Comparison of ENCODE assay signal across 21 cellular contexts in genomic region chr1:207248544-207249206, GRCh38.
A peak's percentile ranks its signal among the peaks of the same experiment; 100 is the strongest.
DNase-seq lines count a peak whose midpoint lies in the region; ATAC-seq and TF ChIP-seq lines count a peak whose summit lies in the region.
"Had no signal": no experiment of that assay in that cellular context is flagged by ENCODE, and none has a peak within 500 bp of the region (broad histone marks: within the 10 kb centered on the region; RNA-seq: fewer than 3 reads in every experiment).

No MANE protein-coding gene starts in this region.

- H3K4me3 ChIP-seq in cardiac fibroblast (replicated peaks in 1 of 2; ENCODE audit: low read depth in 2 of 2, low read length in 2 of 2), result no peak overlapping the region
- H3K4me3 ChIP-seq in left lung, result no peak overlapping the region
- H3K4me3 ChIP-seq in neural progenitor cell, result no peak overlapping the region
- H3K4me3 ChIP-seq: ascending aorta, gastroesophageal sphincter, K562, SJSA1 had no signal

- H3K27ac ChIP-seq in left lung (peak overlapping the region in 1 of 2 donors; percentile 68), neural progenitor cell (no peak overlapping the region)
- H3K27ac ChIP-seq: ascending aorta, gastroesophageal sphincter, SJSA1 had no signal

- H3K4me3 Mint-ChIP-seq in CD14-positive monocyte (peak overlapping the region; percentile 43 to 88), immature natural killer cell (no peak overlapping the region), neural progenitor cell (no peak overlapping the region)
- no peak overlapping the region for H3K4me3 Mint-ChIP-seq in activated naive CD4-positive, alpha-beta T cell treated with anti-CD3 and anti-CD28 coated beads for 36 hours
- H3K4me3 Mint-ChIP-seq: activated CD4-positive, alpha-beta memory T cell treated with anti-CD3 and anti-CD28 coated beads for 36 hours; CD4-positive, CD25-positive, alpha-beta regulatory T cell; neural crest cell had no signal

- H3K9me3 ChIP-seq in left lung (no peaks in the 10 kb centered on the region), neural progenitor cell (ENCODE audit: low read depth) (no peaks in the 10 kb centered on the region)
- H3K9me3 ChIP-seq: gastroesophageal sphincter, SJSA1 had no signal

- H3K27me3 ChIP-seq in left lung (no peaks in the 10 kb centered on the region), neural progenitor cell (no peaks in the 10 kb centered on the region)
- H3K27me3 ChIP-seq: ascending aorta, gastroesophageal sphincter, SJSA1 had no signal

- no peaks in the 10 kb centered on the region for H3K79me2 ChIP-seq in neural progenitor cell (ENCODE audit: low read depth)

- DNase-seq in CD14-positive monocyte (ENCODE audit: low spot score) (no peak), NOMO-1 (lab: John Stamatoyannopoulos, UW; ENCODE audit: unreplicated experiment in 2 of 2) (peak; percentile 66 to 85), cardiac fibroblast (ENCODE audit: low read depth in 2 of 2) (peak; percentile 14 to 32), left lung (no peak), immature natural killer cell (no peak), ACHN (no peak), neural progenitor cell (ENCODE audit: low spot score) (no peak)
- DNase-seq in activated naive CD4-positive, alpha-beta T cell treated with anti-CD3 and anti-CD28 coated beads for 36 hours, result no peak
- DNase-seq: activated CD4-positive, alpha-beta memory T cell treated with anti-CD3 and anti-CD28 coated beads for 36 hours; activated naive CD4-positive, alpha-beta T cell treated with anti-CD3 and anti-CD28 coated beads, Interleukin-2, amount 50 U/mL, for 16 hours; CD4-positive, CD25-positive, alpha-beta regulatory T cell; left cardiac atrium; midbrain; NCI-H1105 treated with DMSO at 0.1 percent for 48 hours; NCI-H524 treated with DMSO at 0.1 percent for 48 hours had no signal

- CTCF ChIA-PET in activated naive CD4-positive, alpha-beta T cell treated with anti-CD3 and anti-CD28 coated beads for 36 hours (lab: Charles Lee), result interaction anchor here (0.7 kb wide), 1 partner anchor 227 kb away, joined by 3 read pairs; no protein-coding TSS in a partner anchor

- no peaks in the 10 kb centered on the region for H3F3A ChIP-seq in neural progenitor cell (ENCODE audit: low read depth)

- in situ Hi-C loops in ACHN (cut with HindIII; ENCODE audit: low pct_ligation_motif_present, low pct_unique_long_range_greater_than_20kb, low sequenced_read_pairs), result no loop called here

- H3K4me2 ChIP-seq in neural progenitor cell, result no peak overlapping the region

- H4K20me1 ChIP-seq in neural progenitor cell (ENCODE audit: low read depth), result no peaks in the 10 kb centered on the region

- H2AFZ ChIP-seq in neural progenitor cell (replicated peaks), result no peak overlapping the region

- H3K27ac Mint-ChIP-seq in CD14-positive monocyte (peak overlapping the region; percentile 89 to 97 (median 93)), immature natural killer cell (no peak overlapping the region), neural progenitor cell (no peak overlapping the region)
- H3K27ac Mint-ChIP-seq in activated naive CD4-positive, alpha-beta T cell treated with anti-CD3 and anti-CD28 coated beads for 36 hours, result no peak overlapping the region
- H3K27ac Mint-ChIP-seq: activated CD4-positive, alpha-beta memory T cell treated with anti-CD3 and anti-CD28 coated beads for 36 hours; CD4-positive, CD25-positive, alpha-beta regulatory T cell had no signal

- H3K9me3 Mint-ChIP-seq in CD14-positive monocyte (peaks cover 0 to 4% (median 0%) of the 10 kb centered on the region in 7 donors), immature natural killer cell (no peaks in the 10 kb centered on the region), neural progenitor cell (peaks cover 3% of the 10 kb centered on the region)
- H3K9me3 Mint-ChIP-seq in activated naive CD4-positive, alpha-beta T cell treated with anti-CD3 and anti-CD28 coated beads for 36 hours, result peaks cover 1% of the 10 kb centered on the region
- H3K9me3 Mint-ChIP-seq: activated CD4-positive, alpha-beta memory T cell treated with anti-CD3 and anti-CD28 coated beads for 36 hours had no signal

- H3K9ac ChIP-seq in neural progenitor cell, result no peak overlapping the region

- H3K4me1 Mint-ChIP-seq in CD14-positive monocyte (peaks cover 53% of the 10 kb centered on the region), immature natural killer cell (no peaks in the 10 kb centered on the region), neural progenitor cell (no peaks in the 10 kb centered on the region)
- peaks cover 5% of the 10 kb centered on the region for H3K4me1 Mint-ChIP-seq in activated naive CD4-positive, alpha-beta T cell treated with anti-CD3 and anti-CD28 coated beads for 36 hours (ENCODE audit: low read depth)
- H3K4me1 Mint-ChIP-seq: neural crest cell had no signal

- peaks cover 0 to 3% of the 10 kb centered on the region in 2 donors for H3K36me3 Mint-ChIP-seq in CD14-positive monocyte
- H3K36me3 Mint-ChIP-seq in immature natural killer cell, result no peaks in the 10 kb centered on the region
- H3K36me3 Mint-ChIP-seq in neural progenitor cell, result no peaks in the 10 kb centered on the region
- no peaks in the 10 kb centered on the region for H3K36me3 Mint-ChIP-seq in activated naive CD4-positive, alpha-beta T cell treated with anti-CD3 and anti-CD28 coated beads for 36 hours (ENCODE audit: low read depth)
- H3K36me3 Mint-ChIP-seq: activated CD4-positive, alpha-beta memory T cell treated with anti-CD3 and anti-CD28 coated beads for 36 hours; CD4-positive, CD25-positive, alpha-beta regulatory T cell had no signal

- peak; percentile 56 for ATAC-seq in left lung
- ATAC-seq: gastroesophageal sphincter, HCT116, K562 had no signal

- H3K4me1 ChIP-seq in left lung, result peaks cover 0 to 31% of the 10 kb centered on the region in 2 donors
- H3K4me1 ChIP-seq in neural progenitor cell, result no peaks in the 10 kb centered on the region
- H3K4me1 ChIP-seq: ascending aorta had no signal

- H3K36me3 ChIP-seq in left lung (no peaks in the 10 kb centered on the region), neural progenitor cell (no peaks in the 10 kb centered on the region)
- H3K36me3 ChIP-seq: ascending aorta, gastroesophageal sphincter, SJSA1 had no signal

- intact Hi-C loops in CD14-positive monocyte (cut with micrococcal nuclease) (loop anchor here (5.0 kb wide), 3 partner anchors 41 to 74 kb away; partner anchors contain the start of gene CD55 (in 1 of the 2)), left lung (cut with DNase I) (no loop called here)
- intact Hi-C loops in activated naive CD4-positive, alpha-beta T cell treated with anti-CD3 and anti-CD28 coated beads for 36 hours (cut with micrococcal nuclease), result no loop called here

- TF ChIP-seq CTCF in CD14-positive monocyte (IDR thresholded peaks at IDR 0.05) (no peak), cardiac fibroblast (IDR thresholded peaks at IDR 0.05; ENCODE audit: low read depth, low read length) (no peak), left lung (IDR thresholded peaks at IDR 0.05) (no peak), neural progenitor cell (IDR thresholded peaks at IDR 0.05) (no peak)

- H3K27me3 Mint-ChIP-seq in CD14-positive monocyte (ENCODE audit: low read depth in 3 of 3) (peaks cover 2 to 8% (median 4%) of the 10 kb centered on the region in 3 donors), immature natural killer cell (ENCODE audit: low read depth in 3 of 3) (peaks cover 0 to 8% (median 0%) of the 10 kb centered on the region in 3 donors), neural progenitor cell (ENCODE audit: insufficient read depth, low read depth) (no peaks in the 10 kb centered on the region)
- H3K27me3 Mint-ChIP-seq in activated naive CD4-positive, alpha-beta T cell treated with anti-CD3 and anti-CD28 coated beads for 36 hours (ENCODE audit: low read depth), result no peaks in the 10 kb centered on the region
- H3K27me3 Mint-ChIP-seq: activated CD4-positive, alpha-beta memory T cell treated with anti-CD3 and anti-CD28 coated beads for 36 hours had no signal

Comparison
In these comparisons a context has a peak if more than half of its experiments do, and no peak if none do; other contexts are left out.
1. DNase-seq: peak in NOMO-1 (2 of 2) and cardiac fibroblast (2 of 2); none in CD14-positive monocyte (single experiment), left lung (0 of 2), immature natural killer cell (0 of 3), ACHN (single experiment), neural progenitor cell (single experiment) and activated naive CD4-positive, alpha-beta T cell treated with anti-CD3 and anti-CD28 coated beads for 36 hours (single experiment).
2. H3K27ac Mint-ChIP-seq: peak in CD14-positive monocyte (7 of 7); none in immature natural killer cell (0 of 6), neural progenitor cell (single experiment) and activated naive CD4-positive, alpha-beta T cell treated with anti-CD3 and anti-CD28 coated beads for 36 hours (single experiment).
3. H3K4me3 Mint-ChIP-seq: peak in CD14-positive monocyte (2 of 2); none in immature natural killer cell (0 of 5), neural progenitor cell (single experiment) and activated naive CD4-positive, alpha-beta T cell treated with anti-CD3 and anti-CD28 coated beads for 36 hours (single experiment).
4. intact Hi-C loops: an anchor here in CD14-positive monocyte (5.0 kb wide); none called in left lung and activated naive CD4-positive, alpha-beta T cell treated with anti-CD3 and anti-CD28 coated beads for 36 hours.